In genomic region chr15:42490743-42491539, GRCh38 we compare ENCODE assay signal across 8 cellular contexts. TPM values are rescaled to one million over a fixed set of nuclear protein-coding genes. Genes with fewer than 3 reads are reported as not detected.
A peak's percentile ranks its signal among the peaks of the same experiment; 100 is the strongest.
DNase-seq lines count a peak whose midpoint lies in the region; ATAC-seq, FAIRE-seq and TF ChIP-seq lines count a peak whose summit lies in the region.

ZNF106 (minus strand) TSS chr15:42491141; CDS start chr15:42472289, 18,852 bp downstream.

- no peaks in the 10 kb centered on the region for H3K36me3 ChIP-seq in gastroesophageal sphincter
- H3K36me3 ChIP-seq in neuronal stem cell (replicated peaks in 1 of 2; ENCODE audit: control insufficient read depth in 2 of 2, insufficient read depth in 2 of 2, low read length in 2 of 2) = no peaks in the 10 kb centered on the region

- no peak within 1 kb of the TSS for H2BK15ac ChIP-seq in neuronal stem cell (ENCODE audit: low read length)

- H3K4me3 Mint-ChIP-seq in activated naive CD4-positive, alpha-beta T cell treated with anti-CD3 and anti-CD28 coated beads for 36 hours = peak within 1 kb of the TSS; percentile 84

- no peak within 1 kb of the TSS for H2AK5ac ChIP-seq in neuronal stem cell (ENCODE audit: low read depth, low read length)

- H3K9me3 Mint-ChIP-seq in activated naive CD4-positive, alpha-beta T cell treated with anti-CD3 and anti-CD28 coated beads for 36 hours = no peaks in the 10 kb centered on the region

- FAIRE-seq in H54 (lab: Jason Lieb, UNC) = peak; percentile 60

- CTCF ChIA-PET in activated naive CD4-positive, alpha-beta T cell treated with anti-CD3 and anti-CD28 coated beads for 36 hours (lab: Charles Lee) = no interaction called here

- peak within 1 kb of the TSS; percentile 96 for H2AFZ ChIP-seq in neuronal stem cell (ENCODE audit: low read length)

- peak within 1 kb of the TSS; percentile 89 for H3K18ac ChIP-seq in neuronal stem cell (ENCODE audit: low read length)

- H3K27me3 ChIP-seq in gastroesophageal sphincter = no peaks in the 10 kb centered on the region
- H3K27me3 ChIP-seq in neuronal stem cell (ENCODE audit: control insufficient read depth in 3 of 3, insufficient read depth in 3 of 3, low read depth in 1 of 3, low read length in 3 of 3) = no peaks in the 10 kb centered on the region

- peaks cover 2% of the 10 kb centered on the region for H3K79me1 ChIP-seq in neuronal stem cell (ENCODE audit: low read depth, low read length)

- H3K27ac ChIP-seq in gastroesophageal sphincter = peak within 1 kb of the TSS; percentile 87 to 95 (median 90)
- H3K27ac ChIP-seq in neuronal stem cell (replicated peaks; ENCODE audit: low read length) = peak within 1 kb of the TSS; percentile 81

- H3K27me3 Mint-ChIP-seq in activated naive CD4-positive, alpha-beta T cell treated with anti-CD3 and anti-CD28 coated beads for 36 hours (ENCODE audit: low read depth) = no peaks in the 10 kb centered on the region

- H3K4me3 ChIP-seq in NB4 (ENCODE audit: low read depth, low read length) (peak within 1 kb of the TSS; percentile 81), gastroesophageal sphincter (peak within 1 kb of the TSS; percentile 78 to 98), neuronal stem cell (ENCODE audit: low read length in 2 of 2) (peak within 1 kb of the TSS; percentile 82 to 95)

- peak within 1 kb of the TSS; percentile 81 for H3K23ac ChIP-seq in neuronal stem cell (ENCODE audit: low read depth, low read length, poor library complexity)

- intact Hi-C loops in activated naive CD4-positive, alpha-beta T cell treated with anti-CD3 and anti-CD28 coated beads for 36 hours (cut with micrococcal nuclease) = loop anchor here (1.0 to 5.0 kb wide), 6 partner anchors 58 to 519 kb away; partner anchors contain the start of genes EHD4, GANC, HAUS2 and LRRC57

- no peak within 1 kb of the TSS for H3K4ac ChIP-seq in neuronal stem cell (ENCODE audit: low read length)

- no peak within 1 kb of the TSS for H4K8ac ChIP-seq in neuronal stem cell (ENCODE audit: low read depth, low read length)

- H3K9me3 ChIP-seq in gastroesophageal sphincter (no peaks in the 10 kb centered on the region), neuronal stem cell (replicated peaks in 1 of 2; ENCODE audit: control insufficient read depth in 2 of 2, insufficient read depth in 1 of 2, low read depth in 1 of 2, low read length in 2 of 2) (no peaks in the 10 kb centered on the region)

- DNase-seq in DMS 273 treated with DMSO at 0.1 percent for 48 hours (lab: John Stamatoyannopoulos, UW) (peak; percentile 77), H54 (ENCODE audit: insufficient read length, low spot score) (peak; percentile 70), NB4 (ENCODE audit: low read depth) (peak; percentile 92), SK-N-DZ (ENCODE audit: low spot score) (peak; percentile 90), neuronal stem cell (ENCODE audit: low spot score) (peak; percentile 90)
- peak; percentile 88 for DNase-seq in activated naive CD4-positive, alpha-beta T cell treated with anti-CD3 and anti-CD28 coated beads for 36 hours

- TF ChIP-seq CTCF in NB4 (IDR thresholded peaks at IDR 0.05; ENCODE audit: low read depth, low read length) = no peak
- TF ChIP-seq CTCF in gastroesophageal sphincter (IDR thresholded peaks at IDR 0.05) = peak in 1 of 4 experiments; percentile 11
- no peak for TF ChIP-seq CTCF in subcutaneous adipose tissue (IDR thresholded peaks at IDR 0.05; ENCODE audit: low read depth)

- peak within 1 kb of the TSS; percentile 33 for H2BK5ac ChIP-seq in neuronal stem cell (ENCODE audit: low read length)

- no peak within 1 kb of the TSS for H4K91ac ChIP-seq in neuronal stem cell (ENCODE audit: low read depth, low read length, poor library complexity)

- peak within 1 kb of the TSS; percentile 64 for H3K4me2 ChIP-seq in neuronal stem cell (ENCODE audit: insufficient read depth, low read length, poor library complexity, severe bottlenecking)

- H2BK120ac ChIP-seq in neuronal stem cell (ENCODE audit: low read depth, low read length) = no peak within 1 kb of the TSS

- peak within 1 kb of the TSS; percentile 91 for H3K27ac Mint-ChIP-seq in activated naive CD4-positive, alpha-beta T cell treated with anti-CD3 and anti-CD28 coated beads for 36 hours

- ATAC-seq in gastroesophageal sphincter = peak; percentile 69

- H3K4me1 Mint-ChIP-seq in activated naive CD4-positive, alpha-beta T cell treated with anti-CD3 and anti-CD28 coated beads for 36 hours (ENCODE audit: low read depth) = peaks cover 50% of the 10 kb centered on the region

- TF ChIP-seq POLR2A in H54 (IDR thresholded peaks at IDR 0.05; ENCODE audit: low read depth, low read length) = peak; percentile 77
- TF ChIP-seq POLR2A in NB4 (IDR thresholded peaks at IDR 0.05; ENCODE audit: extremely low read depth, insufficient read length) = peak; percentile 95
- peak; percentile 81 to 91 for TF ChIP-seq POLR2A in gastroesophageal sphincter (IDR thresholded peaks at IDR 0.05)

- peak within 1 kb of the TSS; percentile 92 for H3K9ac ChIP-seq in neuronal stem cell (ENCODE audit: low read depth, low read length, poor library complexity)

- peaks cover 7% of the 10 kb centered on the region for H3K36me3 Mint-ChIP-seq in activated naive CD4-positive, alpha-beta T cell treated with anti-CD3 and anti-CD28 coated beads for 36 hours (ENCODE audit: low read depth)

- WGBS in gastroesophageal sphincter (ENCODE audit: low coverage in 1 of 2), 2 donors = 0 to 1% methylated on average over 14 to 17 of the region's 49 CpGs
- no CpG with 5 or more reads among the region's 49 CpGs for WGBS in neuronal stem cell (ENCODE audit: extremely low coverage in 2 of 2, insufficient read length in 2 of 2, insufficient replicate concordance in 1 of 2), 2 donors

- no peak within 1 kb of the TSS for H2BK12ac ChIP-seq in neuronal stem cell (ENCODE audit: low read length)

- no peak for TF ChIP-seq EP300 in gastroesophageal sphincter (IDR thresholded peaks at IDR 0.05)

- peak within 1 kb of the TSS; percentile 39 for H3K14ac ChIP-seq in neuronal stem cell (ENCODE audit: low read length)

- peaks cover 0 to 47% (median 16%) of the 10 kb centered on the region in 3 donors for H3K4me1 ChIP-seq in gastroesophageal sphincter
- H3K4me1 ChIP-seq in neuronal stem cell (ENCODE audit: control insufficient read depth in 2 of 2, insufficient read depth in 1 of 2, low read depth in 1 of 2, low read length in 2 of 2) = peaks cover 1 to 5% of the 10 kb centered on the region in 2 donors

RNA-seq across cellular contexts. Expression of gene ZNF106, which starts in this region (rescaled TPM):
- polyA plus RNA-seq in SK-N-DZ (2014; cell fraction: cytosol; rRNA removed) = 15.0 and 16.7 TPM in 2 replicates
- 6.4 and 7.6 TPM in 2 replicates for polyA plus RNA-seq in SK-N-DZ (2014; cell fraction: nucleus; rRNA removed)
- 10 to 100 TPM; 40.8 to 41.2 TPM for total RNA-seq in activated naive CD4-positive, alpha-beta T cell treated with anti-CD3 and anti-CD28 coated beads for 36 hours
- total RNA-seq in gastroesophageal sphincter = 100 to 1,000 TPM; 118 to 592 (median 369) TPM
- 22.2 TPM for polyA plus RNA-seq in neuronal stem cell (2013, experiment 1 of 2)
- 22.4 TPM for polyA plus RNA-seq in neuronal stem cell (2013, experiment 2 of 2)
- total RNA-seq in subcutaneous adipose tissue = 100 to 1,000 TPM; 109 to 166 (median 156) TPM

Comparison
In these comparisons a context has a peak if more than half of its experiments do, and no peak if none do; other contexts are left out.
1. Peak in every context shown above with its lines: DNase-seq, ATAC-seq, H3K4me3 ChIP-seq and H3K27ac ChIP-seq.